In the genomic region with DNA sequence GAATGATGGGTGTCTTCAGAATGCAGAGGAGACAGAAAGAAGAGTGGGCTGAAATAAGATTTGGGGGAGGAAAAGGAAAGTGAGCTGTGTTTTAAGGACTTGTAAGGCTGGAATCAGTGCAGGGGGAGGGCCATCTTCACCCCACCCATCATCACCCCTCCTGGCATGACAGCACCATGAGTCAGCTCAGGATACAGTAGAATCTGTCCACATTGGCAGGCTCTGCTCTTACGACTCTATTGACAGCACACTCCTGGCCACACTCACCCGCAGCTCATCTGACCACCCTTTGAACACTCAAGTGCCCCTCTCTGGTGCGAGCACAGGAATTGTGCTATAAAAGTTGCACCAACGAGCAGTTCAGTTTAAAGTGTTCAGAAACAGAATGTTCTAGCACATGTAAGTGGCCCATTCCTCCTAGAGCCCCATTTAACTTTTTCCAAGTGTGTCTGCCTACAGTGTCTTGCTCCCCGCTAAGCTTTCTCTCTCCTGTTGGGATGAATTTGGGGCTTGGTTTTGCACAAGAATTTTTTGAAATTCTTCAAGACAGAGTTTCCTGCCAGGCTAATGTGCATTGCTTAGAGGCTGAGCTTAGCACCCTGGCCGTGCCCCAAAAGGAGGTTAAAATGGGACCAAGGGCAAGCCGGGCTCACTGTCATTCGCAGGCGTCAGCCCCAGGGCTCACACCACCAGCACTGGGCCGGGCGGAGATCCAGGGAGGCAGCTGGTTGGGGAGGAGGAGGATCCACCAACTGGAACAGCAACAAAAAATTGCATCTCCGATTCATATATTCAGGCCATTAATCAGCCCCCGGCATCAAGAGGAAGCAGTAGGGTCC, we compare ENCODE assay signal across 12 cellular contexts. TPM values are rescaled to one million over a fixed set of nuclear protein-coding genes. Genes with fewer than 3 reads are reported as not detected.
DNase-seq lines count a peak whose midpoint lies in the region; ATAC-seq lines count a peak whose summit lies in the region.
"Had no signal": no experiment of that assay in that cellular context is flagged by ENCODE, and none has a peak within 500 bp of the region (broad histone marks: within the 10 kb centered on the region; RNA-seq: fewer than 3 reads in every experiment).

No MANE protein-coding gene starts in this region.

- ATAC-seq in Right ventricle myocardium inferior = peak; percentile 91
- ATAC-seq in HG03565 (IDR thresholded peaks at IDR 0.05; ENCODE audit: unreplicated experiment) = no peak
- ATAC-seq in HG02981 (IDR thresholded peaks at IDR 0.05; ENCODE audit: unreplicated experiment) = no peak

- H3K4me1 ChIP-seq in skeletal muscle satellite cell (ENCODE audit: control insufficient read depth, insufficient read depth, low read length) = peaks cover 21% of the 10 kb centered on the region

- peak overlapping the region; percentile 50 for H3K9ac ChIP-seq in skeletal muscle satellite cell (ENCODE audit: low read depth, low read length)

- DNase-seq in H4 (ENCODE audit: low spot score) (peak; percentile 62), SW480 (ENCODE audit: low spot score) (peak; percentile 45), Right ventricle myocardium inferior (ENCODE audit: missing footprints) (peak; percentile 86), NCI-H2029 treated with DMSO at 0.1 percent for 48 hours (lab: John Stamatoyannopoulos, UW) (no peak)
- DNase-seq in activated CD4-positive, alpha-beta T cell treated with anti-CD3 and anti-CD28 coated beads for 4 hours = no peak
- DNase-seq: activated effector memory CD4-positive, alpha-beta T cell treated with anti-CD3 and anti-CD28 coated beads, Interleukin-2, amount 50 U/mL, for 16 hours; naive B cell; NCI-H1930; T-helper 2 cell had no signal

- H3K4me3 ChIP-seq in skeletal muscle satellite cell (ENCODE audit: low read length) = peak overlapping the region; percentile 49

- H3K4me2 ChIP-seq in skeletal muscle satellite cell (ENCODE audit: low read length) = peak overlapping the region; percentile 70

- no peaks in the 10 kb centered on the region for H3K27me3 ChIP-seq in skeletal muscle satellite cell (ENCODE audit: control insufficient read depth, insufficient read depth, low read length)

- intact Hi-C loops in Right ventricle myocardium inferior (cut with DNase I) = no loop called here

- H3K36me3 ChIP-seq in skeletal muscle satellite cell (ENCODE audit: insufficient read depth, low read length) = no peaks in the 10 kb centered on the region

- H3K9me3 ChIP-seq in skeletal muscle satellite cell (replicated peaks; ENCODE audit: low read length) = no peaks in the 10 kb centered on the region

RNA-seq across cellular contexts. Expression of a gene that starts 12.1 kb away (rescaled TPM):
- not detected in 2 replicates for total RNA-seq in H4 (2014; rRNA removed; shearing (Covaris generic))
- 2.7 TPM for total RNA-seq in Right ventricle myocardium inferior
- total RNA-seq in skeletal muscle satellite cell (2012; rRNA removed) = 0.25 and 0.87 TPM in 2 replicates

Comparison
In these comparisons a context has a peak if more than half of its experiments do, and no peak if none do; other contexts are left out.
1. DNase-seq: peak in H4 (single experiment), SW480 (single experiment) and Right ventricle myocardium inferior (single experiment); none in NCI-H2029 treated with DMSO at 0.1 percent for 48 hours (single experiment) and activated CD4-positive, alpha-beta T cell treated with anti-CD3 and anti-CD28 coated beads for 4 hours (0 of 2).